1 cellular context compared by ENCODE assay signal in genomic region chr9:83538172-83538889, GRCh38.
TF ChIP-seq lines count a peak whose summit lies in the region.

FRMD3 (minus strand) TSS chr9:83538401; CDS start chr9:83538231, 170 bp downstream.

TF ChIP-seq in HepG2, 621 proteins besides CTCF, POLR2A, EP300 and RAD21 (continued from another document and continues in another):
- TF ChIP-seq ZBTB40 (IDR thresholded peaks at IDR 0.05), result no peak
- TF ChIP-seq ZBTB40 (CRISPR knock-in tag; IDR thresholded peaks at IDR 0.05), result no peak; the same call in 1 of the 2 replicates
- no peak for TF ChIP-seq LBX2 (CRISPR knock-in tag; IDR thresholded peaks at IDR 0.05; ENCODE audit: borderline replicate concordance)
- TF ChIP-seq ZBTB39 (CRISPR knock-in tag; IDR thresholded peaks at IDR 0.05), result 0 out of 2 replicates have a peak, but pooled peaks have one; percentile 65
- TF ChIP-seq ZFP62 (CRISPR knock-in tag; IDR thresholded peaks at IDR 0.05), result no peak
- TF ChIP-seq ZBED4 (CRISPR knock-in tag; IDR thresholded peaks at IDR 0.05; ENCODE audit: borderline replicate concordance), result no peak; the same call in 1 of the 2 replicates
- TF ChIP-seq KLF16 (CRISPR knock-in tag; IDR thresholded peaks at IDR 0.05), result peak in 1 of 2 experiments; percentile 66; a peak in 1 of 4 replicates
- peak; percentile 55 for TF ChIP-seq PAXIP1 (CRISPR knock-in tag; conservative IDR thresholded peaks at IDR 0.05)
- no peak for TF ChIP-seq ZNF432 (CRISPR knock-in tag; IDR thresholded peaks at IDR 0.05; ENCODE audit: borderline replicate concordance)
- no peak for TF ChIP-seq JUND (CRISPR knock-in tag; IDR thresholded peaks at IDR 0.05)
- peak; percentile 40 for TF ChIP-seq DMAP1 (CRISPR knock-in tag; IDR thresholded peaks at IDR 0.05)
- TF ChIP-seq CREB1 (IDR thresholded peaks at IDR 0.05), result no peak
- TF ChIP-seq CREB1 (CRISPR knock-in tag; IDR thresholded peaks at IDR 0.05), result no peak
- TF ChIP-seq NR0B2 (CRISPR knock-in tag; IDR thresholded peaks at IDR 0.05), result peak; percentile 75; the same call in 1 of the 2 replicates
- TF ChIP-seq TFE3 (CRISPR knock-in tag; IDR thresholded peaks at IDR 0.05), result peak; percentile 30; the same call in 1 of the 2 replicates
- TF ChIP-seq TEF (CRISPR knock-in tag; IDR thresholded peaks at IDR 0.05), result no peak
- no peak for TF ChIP-seq ZNF280B (CRISPR knock-in tag; IDR thresholded peaks at IDR 0.05; ENCODE audit: borderline replicate concordance)
- peak; percentile 72 for TF ChIP-seq ZNF547 (CRISPR knock-in tag; IDR thresholded peaks at IDR 0.05)
- TF ChIP-seq SAP130 (CRISPR knock-in tag; IDR thresholded peaks at IDR 0.05; ENCODE audit: low read depth), result peak; percentile 78
- peak; percentile 40 for TF ChIP-seq HIC2 (CRISPR knock-in tag; IDR thresholded peaks at IDR 0.05; ENCODE audit: low read depth)
- peak in 1 of 2 experiments; percentile 45; a peak in 1 of 4 replicates for TF ChIP-seq ATF4 (CRISPR knock-in tag; IDR thresholded peaks at IDR 0.05)
